Comparison of ENCODE assay signal across 28 cellular contexts in genomic region chr18:52427521-52428175, GRCh38.
"Had no signal": no experiment of that assay in that cellular context is flagged by ENCODE, and none has a peak within 500 bp of the region (broad histone marks: within the 10 kb centered on the region; RNA-seq: fewer than 3 reads in every experiment).

No MANE protein-coding gene starts in this region.

- H3K27ac ChIP-seq: adrenal gland, ascending aorta, body of pancreas, brain microvascular endothelial cell, breast epithelium, cardiac muscle cell had no signal

- DNase-seq: activated effector memory CD4-positive, alpha-beta T cell treated with anti-CD3 and anti-CD28 coated beads, Interleukin-2, amount 50 U/mL, for 16 hours; activated effector memory CD4-positive, alpha-beta T cell treated with Interleukin-2 at 50 U/mL for 16 hours; activated gamma-delta T cell; activated gamma-delta T cell treated with Interleukin-2 at 50 U/mL for 16 hours; activated naive CD4-positive, alpha-beta T cell; activated naive CD4-positive, alpha-beta T cell treated with anti-CD3 and anti-CD28 coated beads for 36 hours; activated naive CD4-positive, alpha-beta T cell treated with anti-CD3 and anti-CD28 coated beads, Interleukin-2, amount 10 ng/mL, durations not matched to agents 7 days and 5 days; activated naive CD4-positive, alpha-beta T cell treated with anti-CD3 and anti-CD28 coated beads, Interleukin-2, amount 50 U/mL, for 16 hours; activated naive CD4-positive, alpha-beta T cell treated with Interleukin-2 at 50 U/mL for 16 hours; activated naive CD8-positive, alpha-beta T cell treated with anti-CD3 and anti-CD28 coated beads for 36 hours; activated naive CD8-positive, alpha-beta T cell treated with anti-CD3 and anti-CD28 coated beads, Interleukin-2, amount 10 ng/mL, durations not matched to agents 7 days and 5 days; activated naive CD8-positive, alpha-beta T cell treated with anti-CD3 and anti-CD28 coated beads, Interleukin-2, amount 50 U/mL, for 24 hours; activated T-cell treated with anti-CD3 and anti-CD28 coated beads, Interleukin-2, amount 50 U/mL, for 4 hours; activated T-cell treated with anti-CD3 and anti-CD28 coated beads, Interleukin-2, amount 50 U/mL, for 48 hours; activated T-cell treated with anti-CD3 and anti-CD28 coated beads, Interleukin-2, amount 50 U/mL, for 72 hours; adrenal gland; amniotic stem cell; amygdala; anterior cingulate cortex; aorta; body of pancreas; brain microvascular endothelial cell; caudate nucleus; central memory CD4-positive, alpha-beta T cell; cerebellar nuclear complex had no signal

- H3K36me3 ChIP-seq: adrenal gland, ascending aorta, brain microvascular endothelial cell, breast epithelium, cardiac muscle cell had no signal

- H3K9me3 ChIP-seq: adrenal gland, ascending aorta, body of pancreas, breast epithelium had no signal

- H3K4me1 ChIP-seq: adrenal gland, ascending aorta, body of pancreas, breast epithelium had no signal

- H3K27me3 ChIP-seq: adrenal gland, ascending aorta, body of pancreas, brain microvascular endothelial cell, breast epithelium had no signal

- H3K4me3 ChIP-seq: adrenal gland, ascending aorta, body of pancreas, breast epithelium, cardiac muscle cell had no signal
